ENCODE assay signal across 1 cellular context in the genomic region with DNA sequence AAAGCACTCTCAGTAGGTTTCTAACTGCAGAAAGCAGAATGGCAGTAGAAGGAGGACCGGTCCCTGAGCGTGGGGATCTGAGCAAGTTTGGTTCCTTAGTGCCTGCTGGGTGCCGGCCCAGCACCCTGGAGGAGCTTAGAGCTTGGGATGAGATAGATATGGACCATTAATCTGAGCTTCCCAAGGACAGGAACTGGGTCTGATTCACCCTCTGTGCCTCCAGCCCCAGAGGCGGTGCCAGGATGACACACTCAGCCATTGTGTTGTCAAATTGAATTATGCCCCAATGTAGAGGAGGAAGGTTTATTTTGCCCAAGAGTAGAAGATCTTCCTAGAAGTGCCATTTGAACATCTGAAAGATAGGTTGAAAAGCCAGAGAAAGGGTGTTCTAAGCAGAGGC.
TF ChIP-seq lines count a peak whose summit lies in the region.

No MANE protein-coding gene starts in this region.

TF ChIP-seq in WTC11, 78 proteins besides CTCF, POLR2A, EP300 and RAD21 (continued from another document):
- TF ChIP-seq, protein P1, sequence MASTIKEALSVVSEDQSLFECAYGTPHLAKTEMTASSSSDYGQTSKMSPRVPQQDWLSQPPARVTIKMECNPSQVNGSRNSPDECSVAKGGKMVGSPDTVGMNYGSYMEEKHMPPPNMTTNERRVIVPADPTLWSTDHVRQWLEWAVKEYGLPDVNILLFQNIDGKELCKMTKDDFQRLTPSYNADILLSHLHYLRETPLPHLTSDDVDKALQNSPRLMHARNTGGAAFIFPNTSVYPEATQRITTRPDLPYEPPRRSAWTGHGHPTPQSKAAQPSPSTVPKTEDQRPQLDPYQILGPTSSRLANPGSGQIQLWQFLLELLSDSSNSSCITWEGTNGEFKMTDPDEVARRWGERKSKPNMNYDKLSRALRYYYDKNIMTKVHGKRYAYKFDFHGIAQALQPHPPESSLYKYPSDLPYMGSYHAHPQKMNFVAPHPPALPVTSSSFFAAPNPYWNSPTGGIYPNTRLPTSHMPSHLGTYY (CRISPR knock-in tag; IDR thresholded peaks at IDR 0.05) = no peak
- TF ChIP-seq, protein P2, sequence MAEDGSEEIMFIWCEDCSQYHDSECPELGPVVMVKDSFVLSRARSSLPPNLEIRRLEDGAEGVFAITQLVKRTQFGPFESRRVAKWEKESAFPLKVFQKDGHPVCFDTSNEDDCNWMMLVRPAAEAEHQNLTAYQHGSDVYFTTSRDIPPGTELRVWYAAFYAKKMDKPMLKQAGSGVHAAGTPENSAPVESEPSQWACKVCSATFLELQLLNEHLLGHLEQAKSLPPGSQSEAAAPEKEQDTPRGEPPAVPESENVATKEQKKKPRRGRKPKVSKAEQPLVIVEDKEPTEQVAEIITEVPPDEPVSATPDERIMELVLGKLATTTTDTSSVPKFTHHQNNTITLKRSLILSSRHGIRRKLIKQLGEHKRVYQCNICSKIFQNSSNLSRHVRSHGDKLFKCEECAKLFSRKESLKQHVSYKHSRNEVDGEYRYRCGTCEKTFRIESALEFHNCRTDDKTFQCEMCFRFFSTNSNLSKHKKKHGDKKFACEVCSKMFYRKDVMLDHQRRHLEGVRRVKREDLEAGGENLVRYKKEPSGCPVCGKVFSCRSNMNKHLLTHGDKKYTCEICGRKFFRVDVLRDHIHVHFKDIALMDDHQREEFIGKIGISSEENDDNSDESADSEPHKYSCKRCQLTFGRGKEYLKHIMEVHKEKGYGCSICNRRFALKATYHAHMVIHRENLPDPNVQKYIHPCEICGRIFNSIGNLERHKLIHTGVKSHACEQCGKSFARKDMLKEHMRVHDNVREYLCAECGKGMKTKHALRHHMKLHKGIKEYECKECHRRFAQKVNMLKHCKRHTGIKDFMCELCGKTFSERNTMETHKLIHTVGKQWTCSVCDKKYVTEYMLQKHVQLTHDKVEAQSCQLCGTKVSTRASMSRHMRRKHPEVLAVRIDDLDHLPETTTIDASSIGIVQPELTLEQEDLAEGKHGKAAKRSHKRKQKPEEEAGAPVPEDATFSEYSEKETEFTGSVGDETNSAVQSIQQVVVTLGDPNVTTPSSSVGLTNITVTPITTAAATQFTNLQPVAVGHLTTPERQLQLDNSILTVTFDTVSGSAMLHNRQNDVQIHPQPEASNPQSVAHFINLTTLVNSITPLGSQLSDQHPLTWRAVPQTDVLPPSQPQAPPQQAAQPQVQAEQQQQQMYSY (CRISPR knock-in tag; IDR thresholded peaks at IDR 0.05) = no peak
- TF ChIP-seq TEAD1 (CRISPR knock-in tag; IDR thresholded peaks at IDR 0.05) (no peak), HMGA2 (CRISPR knock-in tag; IDR thresholded peaks at IDR 0.05) (no peak), EMX1 (CRISPR knock-in tag; IDR thresholded peaks at IDR 0.05) (no peak), NR1H2 (CRISPR knock-in tag; IDR thresholded peaks at IDR 0.05) (no peak)
- TF ChIP-seq, protein P3, sequence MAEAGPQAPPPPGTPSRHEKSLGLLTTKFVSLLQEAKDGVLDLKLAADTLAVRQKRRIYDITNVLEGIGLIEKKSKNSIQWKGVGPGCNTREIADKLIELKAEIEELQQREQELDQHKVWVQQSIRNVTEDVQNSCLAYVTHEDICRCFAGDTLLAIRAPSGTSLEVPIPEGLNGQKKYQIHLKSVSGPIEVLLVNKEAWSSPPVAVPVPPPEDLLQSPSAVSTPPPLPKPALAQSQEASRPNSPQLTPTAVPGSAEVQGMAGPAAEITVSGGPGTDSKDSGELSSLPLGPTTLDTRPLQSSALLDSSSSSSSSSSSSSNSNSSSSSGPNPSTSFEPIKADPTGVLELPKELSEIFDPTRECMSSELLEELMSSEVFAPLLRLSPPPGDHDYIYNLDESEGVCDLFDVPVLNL (CRISPR knock-in tag; IDR thresholded peaks at IDR 0.05; ENCODE audit: borderline replicate concordance, low read depth) = no peak
- TF ChIP-seq, protein P4, sequence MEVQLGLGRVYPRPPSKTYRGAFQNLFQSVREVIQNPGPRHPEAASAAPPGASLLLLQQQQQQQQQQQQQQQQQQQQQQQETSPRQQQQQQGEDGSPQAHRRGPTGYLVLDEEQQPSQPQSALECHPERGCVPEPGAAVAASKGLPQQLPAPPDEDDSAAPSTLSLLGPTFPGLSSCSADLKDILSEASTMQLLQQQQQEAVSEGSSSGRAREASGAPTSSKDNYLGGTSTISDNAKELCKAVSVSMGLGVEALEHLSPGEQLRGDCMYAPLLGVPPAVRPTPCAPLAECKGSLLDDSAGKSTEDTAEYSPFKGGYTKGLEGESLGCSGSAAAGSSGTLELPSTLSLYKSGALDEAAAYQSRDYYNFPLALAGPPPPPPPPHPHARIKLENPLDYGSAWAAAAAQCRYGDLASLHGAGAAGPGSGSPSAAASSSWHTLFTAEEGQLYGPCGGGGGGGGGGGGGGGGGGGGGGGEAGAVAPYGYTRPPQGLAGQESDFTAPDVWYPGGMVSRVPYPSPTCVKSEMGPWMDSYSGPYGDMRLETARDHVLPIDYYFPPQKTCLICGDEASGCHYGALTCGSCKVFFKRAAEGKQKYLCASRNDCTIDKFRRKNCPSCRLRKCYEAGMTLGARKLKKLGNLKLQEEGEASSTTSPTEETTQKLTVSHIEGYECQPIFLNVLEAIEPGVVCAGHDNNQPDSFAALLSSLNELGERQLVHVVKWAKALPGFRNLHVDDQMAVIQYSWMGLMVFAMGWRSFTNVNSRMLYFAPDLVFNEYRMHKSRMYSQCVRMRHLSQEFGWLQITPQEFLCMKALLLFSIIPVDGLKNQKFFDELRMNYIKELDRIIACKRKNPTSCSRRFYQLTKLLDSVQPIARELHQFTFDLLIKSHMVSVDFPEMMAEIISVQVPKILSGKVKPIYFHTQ (CRISPR knock-in tag; IDR thresholded peaks at IDR 0.05) = no peak
- TF ChIP-seq, protein P5, sequence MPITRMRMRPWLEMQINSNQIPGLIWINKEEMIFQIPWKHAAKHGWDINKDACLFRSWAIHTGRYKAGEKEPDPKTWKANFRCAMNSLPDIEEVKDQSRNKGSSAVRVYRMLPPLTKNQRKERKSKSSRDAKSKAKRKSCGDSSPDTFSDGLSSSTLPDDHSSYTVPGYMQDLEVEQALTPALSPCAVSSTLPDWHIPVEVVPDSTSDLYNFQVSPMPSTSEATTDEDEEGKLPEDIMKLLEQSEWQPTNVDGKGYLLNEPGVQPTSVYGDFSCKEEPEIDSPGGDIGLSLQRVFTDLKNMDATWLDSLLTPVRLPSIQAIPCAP (CRISPR knock-in tag; IDR thresholded peaks at IDR 0.05) = no peak
